8 cellular contexts compared by ENCODE assay signal in genomic region chr15:38440353-38441129, GRCh38. TPM values are rescaled to one million over a fixed set of nuclear protein-coding genes. Genes with fewer than 3 reads are reported as not detected.
DNase-seq lines count a peak whose midpoint lies in the region; ATAC-seq and TF ChIP-seq lines count a peak whose summit lies in the region.

No MANE protein-coding gene starts in this region.

- WGBS in heart right ventricle, 2 donors, result 22 to 28% methylated on average over 9 of the region's 9 CpGs

- H3K4me3 ChIP-seq in LNCaP clone FGC (ENCODE audit: low read depth, low read length), result 0 out of 2 replicates have a peak overlapping the region, but pooled peaks have one; percentile 12
- no peak overlapping the region for H3K4me3 ChIP-seq in heart right ventricle

- H3K36me3 ChIP-seq in heart right ventricle, result no peaks in the 10 kb centered on the region

- peaks cover 0 to 14% (median 6%) of the 10 kb centered on the region in 7 donors for H3K27me3 ChIP-seq in heart right ventricle

- H3K27ac Mint-ChIP-seq in activated naive CD4-positive, alpha-beta T cell treated with anti-CD3 and anti-CD28 coated beads, Interleukin-2, amount 10 ng/mL, durations not matched to agents 7 days and 5 days, result no peak overlapping the region

- H3K27ac ChIP-seq in RWPE1 (no peak overlapping the region), heart right ventricle (no peak overlapping the region)

- H3K9me3 Mint-ChIP-seq in activated naive CD4-positive, alpha-beta T cell treated with anti-CD3 and anti-CD28 coated beads, Interleukin-2, amount 10 ng/mL, durations not matched to agents 7 days and 5 days, result no peaks in the 10 kb centered on the region

- H3K4me3 Mint-ChIP-seq in activated naive CD4-positive, alpha-beta T cell treated with anti-CD3 and anti-CD28 coated beads, Interleukin-2, amount 10 ng/mL, durations not matched to agents 7 days and 5 days, result no peak overlapping the region

- DNase-seq in ELR (ENCODE audit: low read depth), result peak; percentile 53
- DNase-seq in LNCaP clone FGC (ENCODE audit: low read depth), result peak; percentile 87
- DNase-seq in RWPE1 (ENCODE audit: low spot score), result peak; percentile 57
- peak; percentile 64 for DNase-seq in activated naive CD4-positive, alpha-beta T cell treated with anti-CD3 and anti-CD28 coated beads, Interleukin-2, amount 10 ng/mL, durations not matched to agents 7 days and 5 days
- peak in 1 of 2 donors; percentile 42 for DNase-seq in heart right ventricle
- DNase-seq in renal cortical epithelial cell (ENCODE audit: low read depth), result peak; percentile 58

- peaks cover 0 to 10% (median 0%) of the 10 kb centered on the region in 11 donors for H3K9me3 ChIP-seq in heart right ventricle

- intact Hi-C loops in heart right ventricle (cut with DNase I), result loop anchor here (1.0 to 10.0 kb wide), 5 partner anchors 242 to 250 kb away; no protein-coding TSS in a partner anchor

- ATAC-seq in GM21825 (IDR thresholded peaks at IDR 0.05; ENCODE audit: unreplicated experiment) (peak; percentile 75), heart right ventricle (peak in 7 of 8 donors; percentile 74 to 85 (median 81)), HG02763 (IDR thresholded peaks at IDR 0.05; ENCODE audit: unreplicated experiment) (no peak)

- H3K36me3 Mint-ChIP-seq in activated naive CD4-positive, alpha-beta T cell treated with anti-CD3 and anti-CD28 coated beads, Interleukin-2, amount 10 ng/mL, durations not matched to agents 7 days and 5 days, result no peaks in the 10 kb centered on the region

- POLR2A ChIA-PET in RWPE1 (lab: Yijun Ruan, JAX; ENCODE audit: low non-redundant PET), result no interaction called here

- TF ChIP-seq CTCF in LNCaP clone FGC (IDR thresholded peaks at IDR 0.05; ENCODE audit: control insufficient read depth, extremely low read depth, insufficient read depth) (peak; percentile 99), RWPE1 (conservative IDR thresholded peaks at IDR 0.05; ENCODE audit: low read depth) (peak; percentile 98), heart right ventricle (IDR thresholded peaks at IDR 0.05) (peak; percentile 87 to 97 (median 92))

- H3K27me3 Mint-ChIP-seq in activated naive CD4-positive, alpha-beta T cell treated with anti-CD3 and anti-CD28 coated beads, Interleukin-2, amount 10 ng/mL, durations not matched to agents 7 days and 5 days, result peaks cover 49% of the 10 kb centered on the region

- H3K4me1 ChIP-seq in heart right ventricle, result peaks cover 0 to 9% (median 0%) of the 10 kb centered on the region in 9 donors

- CTCF ChIA-PET in RWPE1 (lab: Yijun Ruan, JAX), result interaction anchor here (0.5 to 2.3 kb wide), 13 partner anchors 14 to 461 kb away, joined by 3 to 12 read pairs (median 4); partner anchors contain the start of gene FAM98B
- CTCF ChIA-PET in activated naive CD4-positive, alpha-beta T cell treated with anti-CD3 and anti-CD28 coated beads, Interleukin-2, amount 10 ng/mL, durations not matched to agents 7 days and 5 days (lab: Charles Lee), result interaction anchor here (0.7 to 4.7 kb wide), 36 partner anchors 8 to 414 kb away, joined by 3 to 169 read pairs (median 4); partner anchors contain the start of genes FAM98B and RASGRP1

- H3K4me1 Mint-ChIP-seq in activated naive CD4-positive, alpha-beta T cell treated with anti-CD3 and anti-CD28 coated beads, Interleukin-2, amount 10 ng/mL, durations not matched to agents 7 days and 5 days, result peaks cover 11% of the 10 kb centered on the region

RNA-seq across cellular contexts. Expression of gene FAM98B, which starts 13.4 kb away (rescaled TPM):
- 10 to 100 TPM; 16.7 to 30.6 (median 25.0) TPM for total RNA-seq in heart right ventricle
- 1 to 10 TPM; 6.2 to 7.0 TPM for polyA plus RNA-seq in heart right ventricle
- total RNA-seq in renal cortical epithelial cell, result 8.3 and 14.3 TPM in 2 replicates
